ENCODE assay signal across 13 cellular contexts in the genomic region with DNA sequence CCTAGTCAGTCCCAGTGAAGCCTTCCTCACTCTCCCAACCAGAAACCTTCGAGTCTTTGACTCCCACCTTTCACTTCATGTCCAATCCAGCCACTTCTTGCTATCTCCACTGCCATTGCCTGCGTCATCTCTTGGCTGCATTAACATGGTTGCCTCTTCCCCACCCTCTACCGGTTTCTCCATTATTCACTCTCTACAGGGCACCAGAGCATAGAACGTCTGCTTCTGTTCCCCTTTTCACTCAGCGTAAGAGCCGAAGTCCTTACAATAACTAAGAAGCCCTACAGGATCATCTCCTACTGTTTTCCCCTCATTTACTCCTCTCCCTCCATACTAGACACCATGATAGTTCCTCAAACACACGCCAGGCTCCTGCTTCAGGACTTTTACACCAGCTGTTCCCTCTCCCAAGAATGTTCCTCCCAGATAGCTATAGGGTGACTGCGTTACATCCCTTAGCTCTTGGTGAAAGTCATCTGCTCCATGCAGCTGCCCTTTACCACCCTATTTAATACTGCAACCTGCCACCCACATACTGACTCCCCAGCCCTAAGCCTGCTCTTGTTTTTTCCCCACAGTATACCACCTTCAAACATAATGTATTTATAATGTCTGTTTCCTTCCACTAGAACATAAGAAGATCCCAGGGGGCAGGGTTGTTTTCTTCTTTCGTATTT. TPM values are rescaled to one million over a fixed set of nuclear protein-coding genes. Genes with fewer than 3 reads are reported as not detected.
"Had no signal": no experiment of that assay in that cellular context is flagged by ENCODE, and none has a peak within 500 bp of the region (broad histone marks: within the 10 kb centered on the region; RNA-seq: fewer than 3 reads in every experiment).

No MANE protein-coding gene starts in this region.

- DNase-seq: activated CD4-positive, CD25-positive, alpha-beta regulatory T cell; activated T-cell treated with anti-CD3 and anti-CD28 coated beads, Interleukin-2, amount 50 U/mL, for 1 hour; amygdala; cerebellar nuclear complex; left colon; mammary epithelial cell; transverse colon had no signal

- H3K27ac Mint-ChIP-seq: activated naive CD4-positive, alpha-beta T cell treated with anti-CD3 and anti-CD28 coated beads, Interleukin-2, amount 50 U/mL, for 24 hours; dendritic cell treated with granulocyte-macrophage colony-stimulating factor and Interleukin-4, amounts not matched to agents 40 ng/mL and 50 ng/mL, for 4 days; T-helper 1 cell treated with Interleukin-12 subunit alpha and Interleukin-12 subunit beta and Interleukin-4 antibody, amounts not matched to agents 30 μg/mL and 1 μg/mL, for 36 hours had no signal

- H3K4me1 Mint-ChIP-seq: activated naive CD4-positive, alpha-beta T cell treated with anti-CD3 and anti-CD28 coated beads, Interleukin-2, amount 50 U/mL, for 24 hours had no signal

- H3K4me2 ChIP-seq: smooth muscle cell had no signal

- H3K36me3 Mint-ChIP-seq: activated naive CD4-positive, alpha-beta T cell treated with anti-CD3 and anti-CD28 coated beads, Interleukin-2, amount 50 U/mL, for 24 hours had no signal

- H3K9me3 ChIP-seq: right atrium auricular region, transverse colon had no signal

- H3K27me3 ChIP-seq: right atrium auricular region, transverse colon had no signal

- H3K9me3 Mint-ChIP-seq: activated naive CD4-positive, alpha-beta T cell treated with anti-CD3 and anti-CD28 coated beads, Interleukin-2, amount 50 U/mL, for 24 hours; dendritic cell treated with granulocyte-macrophage colony-stimulating factor and Interleukin-4, amounts not matched to agents 40 ng/mL and 50 ng/mL, for 4 days; neural crest cell; T-helper 1 cell treated with Interleukin-12 subunit alpha and Interleukin-12 subunit beta and Interleukin-4 antibody, amounts not matched to agents 30 μg/mL and 1 μg/mL, for 36 hours had no signal

- H3K4me1 ChIP-seq: transverse colon had no signal

- H3K36me3 ChIP-seq: right atrium auricular region, transverse colon had no signal

- H3K4me3 Mint-ChIP-seq: activated naive CD4-positive, alpha-beta T cell treated with anti-CD3 and anti-CD28 coated beads, Interleukin-2, amount 50 U/mL, for 24 hours; dendritic cell treated with granulocyte-macrophage colony-stimulating factor and Interleukin-4, amounts not matched to agents 40 ng/mL and 50 ng/mL, for 4 days; neural crest cell; T-helper 1 cell treated with Interleukin-12 subunit alpha and Interleukin-12 subunit beta and Interleukin-4 antibody, amounts not matched to agents 30 μg/mL and 1 μg/mL, for 36 hours had no signal

- H3K4me3 ChIP-seq: right atrium auricular region, smooth muscle cell, transverse colon had no signal

- ATAC-seq: left colon had no signal

- H3K27ac ChIP-seq: right atrium auricular region, transverse colon had no signal

RNA-seq across cellular contexts. Expression of a gene that starts 32.5 kb away (rescaled TPM):
- total RNA-seq: smooth muscle cell had no signal
